Comparison of ENCODE assay signal across 25 cellular contexts in the genomic region with DNA sequence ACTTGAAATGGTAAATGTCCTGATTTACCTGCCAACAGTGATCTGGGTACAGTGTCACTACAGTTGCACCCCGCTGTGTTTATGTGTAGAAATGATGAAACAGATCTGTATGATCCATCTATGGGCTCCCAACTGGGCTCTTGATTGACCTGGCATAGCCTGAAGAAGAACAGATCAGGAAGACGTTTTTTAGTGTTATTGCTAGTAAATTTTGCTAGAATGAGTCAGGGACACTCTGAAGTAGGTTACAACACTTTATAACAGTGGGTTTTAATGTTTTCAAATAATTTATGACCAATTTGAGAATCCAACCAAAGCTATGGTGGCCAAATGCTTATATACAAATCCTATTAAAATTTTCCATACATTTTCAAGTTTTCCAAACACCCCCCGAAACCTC.
"Had no signal": no experiment of that assay in that cellular context is flagged by ENCODE, and none has a peak within 500 bp of the region (broad histone marks: within the 10 kb centered on the region; RNA-seq: fewer than 3 reads in every experiment).

No MANE protein-coding gene starts in this region.

- DNase-seq: activated CD4-positive, alpha-beta T cell treated with anti-CD3 and anti-CD28 coated beads for 48 hours; activated CD4-positive, alpha-beta T cell treated with anti-CD3 and anti-CD28 coated beads, Interleukin-2, amount 50 U/mL, for 4 hours; activated CD4-positive, CD25-positive, alpha-beta regulatory T cell treated with anti-CD3 and anti-CD28 coated beads, Interleukin-2, amount 50 U/mL, for 72 hours; activated CD8-positive, alpha-beta T cell treated with anti-CD3 and anti-CD28 coated beads, Interleukin-2, amount 10 ng/mL, durations not matched to agents 7 days and 5 days; activated effector memory CD4-positive, alpha-beta T cell treated with Interleukin-2 at 50 U/mL for 16 hours; activated naive CD4-positive, alpha-beta T cell treated with Interleukin-2 at 50 U/mL for 16 hours; activated naive CD8-positive, alpha-beta T cell treated with anti-CD3 and anti-CD28 coated beads, Interleukin-2, amount 50 U/mL, for 24 hours; activated T-cell treated with anti-CD3 and anti-CD28 coated beads, Interleukin-2, amount 50 U/mL, for 24 hours; amygdala; brain microvascular endothelial cell; cerebellar nuclear complex; MG63; NCI-H1105; NCI-H1436 treated with DMSO at 0.1 percent for 48 hours; NCI-H187; NCI-H2081; NCI-H510A treated with DMSO at 0.1 percent for 48 hours; PC-9; SIG-M5; T-helper 17 cell; T-helper 9 cell had no signal

- H3K27ac ChIP-seq: brain microvascular endothelial cell, cardiac muscle cell, PC-9 had no signal

- H3K27ac Mint-ChIP-seq: activated CD8-positive, alpha-beta T cell treated with anti-CD3 and anti-CD28 coated beads, Interleukin-2, amount 10 ng/mL, durations not matched to agents 7 days and 5 days; activated naive CD4-positive, alpha-beta T cell treated with anti-CD3 and anti-CD28 coated beads, Interleukin-2, amount 50 U/mL, for 72 hours; activated naive CD8-positive, alpha-beta T cell treated with anti-CD3 and anti-CD28 coated beads, Interleukin-2, amount 50 U/mL, for 24 hours; activated T-cell treated with anti-CD3 and anti-CD28 coated beads, Interleukin-2, amount 50 U/mL, for 24 hours; activated T-helper 1 cell treated with anti-CD3 and anti-CD28 coated beads, Interleukin-12 subunit alpha, Interleukin-12 subunit beta, Interleukin-2, Interleukin-4 antibody, amounts not matched to agents 30 ng/mL and 10 ng/mL and 1 ng/mL, durations not matched to agents 14 hours and 24 hours and 36 hours; T-helper 17 cell; WTC11 had no signal

- H3K4me3 ChIP-seq: cardiac muscle cell, MG63, PC-9 had no signal

- H3K27me3 ChIP-seq: brain microvascular endothelial cell, cardiac muscle cell, MG63 had no signal

- H3K36me3 ChIP-seq: brain microvascular endothelial cell, cardiac muscle cell, MG63 had no signal

- H3K36me3 Mint-ChIP-seq: activated naive CD4-positive, alpha-beta T cell treated with anti-CD3 and anti-CD28 coated beads, Interleukin-2, amount 50 U/mL, for 72 hours; WTC11 had no signal

- H3K4me1 Mint-ChIP-seq: activated naive CD8-positive, alpha-beta T cell treated with anti-CD3 and anti-CD28 coated beads, Interleukin-2, amount 50 U/mL, for 24 hours; T-helper 17 cell; WTC11 had no signal

- H3K4me2 ChIP-seq: PC-9 had no signal

- H3K4me3 Mint-ChIP-seq: activated CD8-positive, alpha-beta T cell treated with anti-CD3 and anti-CD28 coated beads, Interleukin-2, amount 10 ng/mL, durations not matched to agents 7 days and 5 days; activated naive CD8-positive, alpha-beta T cell treated with anti-CD3 and anti-CD28 coated beads, Interleukin-2, amount 50 U/mL, for 24 hours; activated T-cell treated with anti-CD3 and anti-CD28 coated beads, Interleukin-2, amount 50 U/mL, for 24 hours; activated T-helper 1 cell treated with anti-CD3 and anti-CD28 coated beads, Interleukin-12 subunit alpha, Interleukin-12 subunit beta, Interleukin-2, Interleukin-4 antibody, amounts not matched to agents 30 ng/mL and 10 ng/mL and 1 ng/mL, durations not matched to agents 14 hours and 24 hours and 36 hours; T-helper 17 cell; WTC11 had no signal

- H3K27me3 Mint-ChIP-seq: activated naive CD8-positive, alpha-beta T cell treated with anti-CD3 and anti-CD28 coated beads, Interleukin-2, amount 50 U/mL, for 24 hours; activated T-cell treated with anti-CD3 and anti-CD28 coated beads, Interleukin-2, amount 50 U/mL, for 24 hours; T-helper 17 cell had no signal

- H2AFZ ChIP-seq: PC-9 had no signal
